Comparison of ENCODE assay signal across 8 cellular contexts in genomic region chr14:22887990-22888378, GRCh38. TPM values are rescaled to one million over a fixed set of nuclear protein-coding genes. Genes with fewer than 3 reads are reported as not detected.
DNase-seq lines count a peak whose midpoint lies in the region; ATAC-seq lines count a peak whose summit lies in the region.

No MANE protein-coding gene starts in this region.

- ATAC-seq in GM19025 (IDR thresholded peaks at IDR 0.05; ENCODE audit: low read depth, unreplicated experiment) = peak; percentile 38
- ATAC-seq in HG02970 (IDR thresholded peaks at IDR 0.05; ENCODE audit: low FRiP score, unreplicated experiment) = peak; percentile 38
- peak; percentile 1 for ATAC-seq in esophagus mucosa

- peak; percentile 38 to 46 for DNase-seq in activated CD4-positive, alpha-beta T cell treated with anti-CD3 and anti-CD28 coated beads for 24 hours (ENCODE audit: low read depth in 2 of 2)
- peak; percentile 76 for DNase-seq in stimulated activated CD4-positive, alpha-beta T cell treated with anti-CD3 and anti-CD28 coated beads, Interleukin-4, amount 100 ng/mL, for 1 hour
- no peak for DNase-seq in EL
- no peak for DNase-seq in NCI-H1105 (lab: John Stamatoyannopoulos, UW)
- no peak for DNase-seq in AG08396 (ENCODE audit: low spot score)

RNA-seq across cellular contexts. Expression of gene REM2, which starts 5.0 kb away (rescaled TPM):
- total RNA-seq in esophagus mucosa = 0.32 TPM

RNA-seq across cellular contexts. Expression of gene LRP10, which starts 16.4 kb away (rescaled TPM):
- 173 TPM for total RNA-seq in esophagus mucosa

RNA-seq across cellular contexts. Expression of gene RBM23, which starts 31.0 kb away (rescaled TPM):
- 35.4 TPM for total RNA-seq in esophagus mucosa

RNA-seq across cellular contexts. Expression of gene PRMT5, which starts 41.2 kb away (rescaled TPM):
- 65.4 TPM for total RNA-seq in esophagus mucosa

RNA-seq across cellular contexts. Expression of gene MMP14, which starts 51.6 kb away (rescaled TPM):
- total RNA-seq in esophagus mucosa = 109 TPM

Comparison
In these comparisons a context has a peak if more than half of its experiments do, and no peak if none do; other contexts are left out.
1. DNase-seq: peak in activated CD4-positive, alpha-beta T cell treated with anti-CD3 and anti-CD28 coated beads for 24 hours (2 of 2) and stimulated activated CD4-positive, alpha-beta T cell treated with anti-CD3 and anti-CD28 coated beads, Interleukin-4, amount 100 ng/mL, for 1 hour (single experiment); none in EL (single experiment), NCI-H1105 (single experiment) and AG08396 (single experiment).
2. Peak in every context shown above with its lines, with median percentiles within 50 percentile points of each other: ATAC-seq.